ENCODE assay signal across 13 cellular contexts in genomic region chr2:237888389-237888788, GRCh38. TPM values are rescaled to one million over a fixed set of nuclear protein-coding genes. Genes with fewer than 3 reads are reported as not detected.
DNase-seq lines count a peak whose midpoint lies in the region; ATAC-seq, FAIRE-seq and TF ChIP-seq lines count a peak whose summit lies in the region.
"Had no signal": no experiment of that assay in that cellular context is flagged by ENCODE, and none has a peak within 500 bp of the region (broad histone marks: within the 10 kb centered on the region; RNA-seq: fewer than 3 reads in every experiment).

No MANE protein-coding gene starts in this region.

- H3K4me1 ChIP-seq in left lung (no peaks in the 10 kb centered on the region), tibial artery (peaks cover 0 to 87% (median 41%) of the 10 kb centered on the region in 4 donors)

- ATAC-seq in left lung (peak; percentile 26), GM19035 (IDR thresholded peaks at IDR 0.05; ENCODE audit: unreplicated experiment) (no peak), HG03432 (IDR thresholded peaks at IDR 0.05; ENCODE audit: unreplicated experiment) (no peak)

- TF ChIP-seq CTCF in bronchial epithelial cell (IDR thresholded peaks at IDR 0.05; ENCODE audit: insufficient read depth, low read length, severe bottlenecking) (no peak), left lung (IDR thresholded peaks at IDR 0.05) (no peak), tibial artery (IDR thresholded peaks at IDR 0.05) (no peak), WERI-Rb-1 (IDR thresholded peaks at IDR 0.05; ENCODE audit: low read depth, low read length) (no peak)

- H3K4me3 ChIP-seq in bronchial epithelial cell (ENCODE audit: low read depth, low read length), result no peak overlapping the region
- H3K4me3 ChIP-seq in left lung, result no peak overlapping the region
- no peak overlapping the region for H3K4me3 ChIP-seq in tibial artery
- no peak overlapping the region for H3K4me3 ChIP-seq in WERI-Rb-1 (ENCODE audit: low read depth, low read length)

- H3K27ac ChIP-seq in left lung (no peak overlapping the region), tibial artery (peak overlapping the region; percentile 94 to 99), WERI-Rb-1 (no peak overlapping the region)
- H3K27ac ChIP-seq: VCaP had no signal

- H3K36me3 ChIP-seq in bronchial epithelial cell (ENCODE audit: control insufficient read depth, insufficient read depth, low read length), result no peaks in the 10 kb centered on the region
- no peaks in the 10 kb centered on the region for H3K36me3 ChIP-seq in left lung
- peaks cover 0 to under 1% (median 0%) of the 10 kb centered on the region in 3 donors for H3K36me3 ChIP-seq in tibial artery
- no peaks in the 10 kb centered on the region for H3K36me3 ChIP-seq in WERI-Rb-1

- FAIRE-seq in bronchial epithelial cell (lab: Jason Lieb, UNC), result no peak
- FAIRE-seq: small intestine had no signal

- intact Hi-C loops in left lung (cut with DNase I), result no loop called here
- intact Hi-C loops in tibial artery (cut with DNase I; ENCODE audit: low total_unique reads), result no loop called here

- DNase-seq in DMS53 (lab: John Stamatoyannopoulos, UW), result peak; percentile 26
- DNase-seq in DMS53 treated with DMSO at 0.1 percent for 48 hours (lab: John Stamatoyannopoulos, UW; ENCODE audit: unreplicated experiment), result no peak
- peak; percentile 41 for DNase-seq in bronchial epithelial cell (ENCODE audit: low read depth)
- DNase-seq in left lung, result no peak
- DNase-seq in tibial artery, result no peak
- no peak for DNase-seq in WERI-Rb-1
- DNase-seq: 8988T, DMS 273 treated with DMSO at 0.1 percent for 48 hours, NCI-H187 treated with DMSO at 0.1 percent for 48 hours, small intestine had no signal

- no peaks in the 10 kb centered on the region for H3K27me3 ChIP-seq in bronchial epithelial cell (ENCODE audit: control insufficient read depth, insufficient read depth, low read length)
- no peaks in the 10 kb centered on the region for H3K27me3 ChIP-seq in left lung
- H3K27me3 ChIP-seq in tibial artery, result no peaks in the 10 kb centered on the region
- H3K27me3 ChIP-seq in WERI-Rb-1 (ENCODE audit: insufficient read depth, low read depth, severe bottlenecking), result no peaks in the 10 kb centered on the region

- H3K9me3 ChIP-seq in left lung (no peaks in the 10 kb centered on the region), tibial artery (no peaks in the 10 kb centered on the region), WERI-Rb-1 (ENCODE audit: severe bottlenecking) (no peaks in the 10 kb centered on the region)

RNA-seq across cellular contexts. Expression of gene RAMP1, which starts 29.0 kb away (rescaled TPM):
- 2.1 and 2.3 TPM in 2 replicates for total RNA-seq in bronchial epithelial cell
- total RNA-seq in left lung, result 1 to 10 TPM; 7.0 to 8.6 TPM

Comparison
In these comparisons a context has a peak if more than half of its experiments do, and no peak if none do; other contexts are left out.
1. DNase-seq: peak in DMS53 (single experiment) and bronchial epithelial cell (single experiment); none in DMS53 treated with DMSO at 0.1 percent for 48 hours (single experiment), left lung (0 of 2), tibial artery (0 of 2) and WERI-Rb-1 (single experiment).
2. H3K27ac ChIP-seq: peak in tibial artery (2 of 2); none in left lung (0 of 2) and WERI-Rb-1 (single experiment).